ENCODE assay signal across 16 cellular contexts in genomic region chr6:129590408-129591022, GRCh38.
DNase-seq lines count a peak whose midpoint lies in the region; ATAC-seq and TF ChIP-seq lines count a peak whose summit lies in the region.
"Had no signal": no experiment of that assay in that cellular context is flagged by ENCODE, and none has a peak within 500 bp of the region (broad histone marks: within the 10 kb centered on the region; RNA-seq: fewer than 3 reads in every experiment).

No MANE protein-coding gene starts in this region.

- H3K4me3 ChIP-seq in SK-N-SH (ENCODE audit: low read depth in 2 of 2, low read length in 1 of 2) = no peak overlapping the region
- no peak overlapping the region for H3K4me3 ChIP-seq in smooth muscle cell
- no peak overlapping the region for H3K4me3 ChIP-seq in gastroesophageal sphincter
- no peak overlapping the region for H3K4me3 ChIP-seq in prostate gland
- H3K4me3 ChIP-seq: transverse colon had no signal

- peaks cover 15 to 73% of the 10 kb centered on the region in 2 experiments for H3K36me3 ChIP-seq in SK-N-SH (replicated peaks in 1 of 2; ENCODE audit: control insufficient read depth in 1 of 2, insufficient read depth in 2 of 2, low read length in 1 of 2)
- H3K36me3 ChIP-seq in smooth muscle cell (ENCODE audit: low read depth) = no peaks in the 10 kb centered on the region
- H3K36me3 ChIP-seq in gastroesophageal sphincter = no peaks in the 10 kb centered on the region
- H3K36me3 ChIP-seq in prostate gland = no peaks in the 10 kb centered on the region
- H3K36me3 ChIP-seq: transverse colon had no signal

- H4K20me1 ChIP-seq in SK-N-SH (ENCODE audit: insufficient read depth) = no peaks in the 10 kb centered on the region
- no peaks in the 10 kb centered on the region for H4K20me1 ChIP-seq in smooth muscle cell (ENCODE audit: low read depth)

- DNase-seq in GM03348 (ENCODE audit: low spot score) = peak; percentile 5
- no peak for DNase-seq in SK-N-SH
- DNase-seq in fibroblast of gingiva (ENCODE audit: low read depth) = peak; percentile 95
- no peak for DNase-seq in smooth muscle cell (lab: John Stamatoyannopoulos, UW; ENCODE audit: unreplicated experiment)
- DNase-seq in posterior vena cava (ENCODE audit: low spot score) = no peak
- DNase-seq in prostate gland (ENCODE audit: low spot score) = no peak
- DNase-seq: activated CD8-positive, alpha-beta memory T cell treated with anti-CD3 and anti-CD28 coated beads, Interleukin-2, amount 50 U/mL, for 48 hours; activated naive CD4-positive, alpha-beta T cell treated with anti-CD3 and anti-CD28 coated beads, Interleukin-2, amount 10 ng/mL, durations not matched to agents 7 days and 5 days; cerebellar nuclear complex; H7; left ventricle myocardium superior; naive B cell; NCI-H2029 treated with DMSO at 0.1 percent for 48 hours; stimulated activated CD4-positive, alpha-beta T cell treated with anti-CD3 and anti-CD28 coated beads, Interleukin-4, amount 100 ng/mL, for 4 hours; transverse colon had no signal

- TF ChIP-seq CTCF in SK-N-SH (IDR thresholded peaks at IDR 0.05) (no peak), smooth muscle cell (IDR thresholded peaks at IDR 0.05; ENCODE audit: borderline replicate concordance, insufficient read depth, poor library complexity, severe bottlenecking) (no peak), gastroesophageal sphincter (IDR thresholded peaks at IDR 0.05) (no peak), prostate gland (IDR thresholded peaks at IDR 0.05) (no peak)

- H3K79me2 ChIP-seq in SK-N-SH (ENCODE audit: insufficient read depth) (no peaks in the 10 kb centered on the region; the same call in 1 of the 2 replicates), smooth muscle cell (ENCODE audit: low read depth) (no peaks in the 10 kb centered on the region)

- no peak overlapping the region for H3K9ac ChIP-seq in SK-N-SH
- no peak overlapping the region for H3K9ac ChIP-seq in smooth muscle cell (ENCODE audit: low read depth)

- no peak for TF ChIP-seq POLR2A in gastroesophageal sphincter (IDR thresholded peaks at IDR 0.05)
- no peak for TF ChIP-seq POLR2A in prostate gland (IDR thresholded peaks at IDR 0.05)

- TF ChIP-seq RAD21 in SK-N-SH (IDR thresholded peaks at IDR 0.05; ENCODE audit: low read length) = no peak

- no peak for ATAC-seq in gastroesophageal sphincter
- ATAC-seq: left ventricle myocardium superior had no signal

- 39% methylated on average over 4 of the region's 4 CpGs for WGBS in SK-N-SH (ENCODE audit: low lambda C conversion rate)
- WGBS in smooth muscle cell (ENCODE audit: low lambda C conversion rate) = 67% methylated on average over 4 of the region's 4 CpGs
- 83 to 91% methylated on average over 3 to 4 of the region's 4 CpGs for WGBS in gastroesophageal sphincter (ENCODE audit: low coverage in 1 of 2), 2 donors
- WGBS in prostate gland = 82% methylated on average over 4 of the region's 4 CpGs

- H3K27me3 ChIP-seq in SK-N-SH (ENCODE audit: insufficient read depth) = no peaks in the 10 kb centered on the region
- H3K27me3 ChIP-seq in smooth muscle cell (ENCODE audit: low read depth) = no peaks in the 10 kb centered on the region
- H3K27me3 ChIP-seq in gastroesophageal sphincter = no peaks in the 10 kb centered on the region
- H3K27me3 ChIP-seq in prostate gland (replicated peaks; ENCODE audit: insufficient read depth) = no peaks in the 10 kb centered on the region
- H3K27me3 ChIP-seq: transverse colon had no signal

- H3K27ac ChIP-seq in SK-N-SH (ENCODE audit: low read depth in 2 of 2, low read length in 1 of 2) (peak overlapping the region in 1 of 2 experiments; percentile 73; a peak in 2 of 4 replicates), smooth muscle cell (ENCODE audit: low read depth) (peak overlapping the region; percentile 7), gastroesophageal sphincter (no peak overlapping the region), prostate gland (no peak overlapping the region)
- H3K27ac ChIP-seq: transverse colon had no signal

- POLR2A ChIA-PET in SK-N-SH (lab: Yijun Ruan, JAX) = no interaction called here

- peaks cover 36% of the 10 kb centered on the region for H3F3A ChIP-seq in SK-N-SH (replicated peaks; ENCODE audit: insufficient read depth)
- no peaks in the 10 kb centered on the region for H3F3A ChIP-seq in smooth muscle cell (ENCODE audit: low read depth)

- no peaks in the 10 kb centered on the region for H3K9me2 ChIP-seq in SK-N-SH

- H3K9me3 ChIP-seq in SK-N-SH = no peaks in the 10 kb centered on the region
- H3K9me3 ChIP-seq in smooth muscle cell (replicated peaks; ENCODE audit: low read depth) = no peaks in the 10 kb centered on the region
- H3K9me3 ChIP-seq in gastroesophageal sphincter = no peaks in the 10 kb centered on the region
- H3K9me3 ChIP-seq in prostate gland = no peaks in the 10 kb centered on the region
- H3K9me3 ChIP-seq: transverse colon had no signal

- H3K4me1 ChIP-seq in SK-N-SH (ENCODE audit: control insufficient read depth in 1 of 2, insufficient read depth in 2 of 2, low read depth in 1 of 2, low read length in 1 of 2) (no peaks in the 10 kb centered on the region; a peak in 1 of 4 replicates), smooth muscle cell (ENCODE audit: low read depth) (no peaks in the 10 kb centered on the region), gastroesophageal sphincter (no peaks in the 10 kb centered on the region), prostate gland (replicated peaks) (no peaks in the 10 kb centered on the region)
- H3K4me1 ChIP-seq: transverse colon had no signal

- H2AFZ ChIP-seq in SK-N-SH (ENCODE audit: low read depth) = no peak overlapping the region
- no peak overlapping the region for H2AFZ ChIP-seq in smooth muscle cell (ENCODE audit: low read depth)

- peak overlapping the region; percentile 10; the same call in 1 of the 2 replicates for H3K4me2 ChIP-seq in SK-N-SH
- H3K4me2 ChIP-seq in smooth muscle cell = no peak overlapping the region

- intact Hi-C loops in posterior vena cava (cut with DNase I) = loop anchor here in 1 of 2 donors (10.0 kb wide), 1 partner anchor 424 kb away; the partner anchor contains the start of gene L3MBTL3
- intact Hi-C loops in prostate gland (cut with DNase I) = no loop called here

- CTCF ChIA-PET in SK-N-SH (lab: Yijun Ruan, JAX) = interaction anchor here (1.0 to 1.6 kb wide), 2 partner anchors 8 to 184 kb away, joined by 5 read pairs; no protein-coding TSS in a partner anchor

- TF ChIP-seq EP300 in SK-N-SH (IDR thresholded peaks at IDR 0.05; ENCODE audit: borderline replicate concordance in 1 of 2, low read depth in 1 of 2, low read length in 1 of 2) (no peak), gastroesophageal sphincter (IDR thresholded peaks at IDR 0.05) (no peak)

TF ChIP-seq in SK-N-SH, 30 proteins besides CTCF, POLR2A, EP300 and RAD21:
- TF ChIP-seq TCF12 (IDR thresholded peaks at IDR 0.05) (peak; percentile 82), JUND (IDR thresholded peaks at IDR 0.05) (peak; percentile 43), POLR2AphosphoS5 (IDR thresholded peaks at IDR 0.05; ENCODE audit: low read depth, low read length) (peak; percentile 28; the same call in 1 of the 2 replicates), FOSL2 (IDR thresholded peaks at IDR 0.05; ENCODE audit: borderline replicate concordance, low read depth) (peak; percentile 50; the same call in 1 of the 2 replicates), ELF1 (IDR thresholded peaks at IDR 0.05) (no peak)
- TF ChIP-seq, protein P1, sequence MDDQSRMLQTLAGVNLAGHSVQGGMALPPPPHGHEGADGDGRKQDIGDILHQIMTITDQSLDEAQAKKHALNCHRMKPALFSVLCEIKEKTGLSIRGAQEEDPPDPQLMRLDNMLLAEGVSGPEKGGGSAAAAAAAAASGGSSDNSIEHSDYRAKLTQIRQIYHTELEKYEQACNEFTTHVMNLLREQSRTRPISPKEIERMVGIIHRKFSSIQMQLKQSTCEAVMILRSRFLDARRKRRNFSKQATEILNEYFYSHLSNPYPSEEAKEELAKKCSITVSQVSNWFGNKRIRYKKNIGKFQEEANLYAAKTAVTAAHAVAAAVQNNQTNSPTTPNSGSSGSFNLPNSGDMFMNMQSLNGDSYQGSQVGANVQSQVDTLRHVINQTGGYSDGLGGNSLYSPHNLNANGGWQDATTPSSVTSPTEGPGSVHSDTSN (IDR thresholded peaks at IDR 0.05) = peak; percentile 33; the same call in 1 of the 2 replicates

Comparison
In these comparisons a context has a peak if more than half of its experiments do, and no peak if none do; other contexts are left out.
1. DNase-seq: peak in GM03348 (single experiment) and fibroblast of gingiva (single experiment); none in SK-N-SH (single experiment), smooth muscle cell (single experiment), posterior vena cava (single experiment) and prostate gland (single experiment).